In the genomic region with DNA sequence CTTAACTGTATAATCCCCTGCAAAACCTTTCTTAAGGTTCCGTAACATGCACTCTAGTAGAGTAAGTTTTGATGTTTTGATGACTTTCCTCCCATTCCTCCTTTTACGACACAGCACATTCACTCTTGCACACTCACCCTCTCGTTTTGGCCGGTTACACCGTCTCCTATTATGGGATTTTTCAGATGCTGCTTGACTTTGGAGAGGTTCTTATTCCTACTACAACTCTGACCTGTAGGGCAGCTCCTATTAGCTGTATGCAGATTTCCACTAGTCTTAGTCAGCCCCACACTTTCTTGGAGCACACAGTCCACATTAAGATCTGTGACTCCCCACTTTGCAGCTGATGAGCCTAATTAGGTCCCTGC, we compare ENCODE assay signal across 11 cellular contexts.
DNase-seq lines count a peak whose midpoint lies in the region; ATAC-seq, FAIRE-seq and TF ChIP-seq lines count a peak whose summit lies in the region.
"Had no signal": no experiment of that assay in that cellular context is flagged by ENCODE, and none has a peak within 500 bp of the region (broad histone marks: within the 10 kb centered on the region; RNA-seq: fewer than 3 reads in every experiment).

No MANE protein-coding gene starts in this region.

- H3K27me3 ChIP-seq in adrenal gland = no peaks in the 10 kb centered on the region
- H3K27me3 ChIP-seq in left ventricle myocardium inferior (ENCODE audit: low read depth) = no peaks in the 10 kb centered on the region
- no peaks in the 10 kb centered on the region for H3K27me3 ChIP-seq in spleen (replicated peaks in 1 of 7)

- H3K4me3 ChIP-seq in adrenal gland (peak overlapping the region in 2 of 4 donors; percentile 20 to 47), left ventricle myocardium inferior (peak overlapping the region; percentile 58), spleen (peak overlapping the region in 5 of 8 donors; percentile 12 to 60 (median 22))

- 25 to 46% (median 32%) methylated on average over 5 of the region's 5 CpGs for WGBS in adrenal gland, 4 donors
- WGBS in spleen, 5 donors = 66 to 78% (median 70%) methylated on average over 5 of the region's 5 CpGs

- DNase-seq in adrenal gland (peak in 1 of 7 donors; percentile 20), left ventricle myocardium inferior (no peak), spleen (no peak), amygdala (lab: John Stamatoyannopoulos, UW) (no peak), DMS53 treated with DMSO at 0.1 percent for 48 hours (lab: John Stamatoyannopoulos, UW; ENCODE audit: unreplicated experiment) (no peak), GM12891 (ENCODE audit: insufficient read length, low spot score) (no peak)
- DNase-seq: natural killer cell had no signal

- peaks cover 28 to 39% of the 10 kb centered on the region in 2 donors for H3K4me1 ChIP-seq in adrenal gland (replicated peaks in 1 of 2)
- H3K4me1 ChIP-seq in left ventricle myocardium inferior = peaks cover 39% of the 10 kb centered on the region
- peaks cover 0 to 28% (median 13%) of the 10 kb centered on the region in 6 donors for H3K4me1 ChIP-seq in spleen

- H3K9me3 ChIP-seq in adrenal gland (replicated peaks in 1 of 3) = no peaks in the 10 kb centered on the region
- no peaks in the 10 kb centered on the region for H3K9me3 ChIP-seq in left ventricle myocardium inferior (replicated peaks)
- no peaks in the 10 kb centered on the region for H3K9me3 ChIP-seq in spleen

- TF ChIP-seq CTCF in adrenal gland (IDR thresholded peaks at IDR 0.05) (no peak), left ventricle myocardium inferior (IDR thresholded peaks at IDR 0.05; ENCODE audit: borderline replicate concordance) (no peak), spleen (IDR thresholded peaks at IDR 0.05 in 8 of 11, conservative IDR thresholded peaks at IDR 0.05 in 3 of 11) (no peak)

- FAIRE-seq in GM12891 (lab: Jason Lieb, UNC) = no peak
- FAIRE-seq: G401.6 had no signal

- no peaks in the 10 kb centered on the region for H3K36me3 ChIP-seq in adrenal gland (replicated peaks in 1 of 2)
- no peaks in the 10 kb centered on the region for H3K36me3 ChIP-seq in left ventricle myocardium inferior
- no peaks in the 10 kb centered on the region for H3K36me3 ChIP-seq in spleen

- intact Hi-C loops in adrenal gland (cut with DNase I) = no loop called here
- intact Hi-C loops in left ventricle myocardium inferior (cut with micrococcal nuclease) = no loop called here
- intact Hi-C loops in spleen (cut with DNase I; ENCODE audit: low total_unique reads) = no loop called here

- peak; percentile 2 for ATAC-seq in GM18511 (IDR thresholded peaks at IDR 0.05; ENCODE audit: unreplicated experiment)
- ATAC-seq in GM21390 (IDR thresholded peaks at IDR 0.05; ENCODE audit: unreplicated experiment) = no peak

- H3K27ac ChIP-seq in adrenal gland = peak overlapping the region in 4 of 5 donors; percentile 47 to 77 (median 72)
- peak overlapping the region; percentile 34 for H3K27ac ChIP-seq in left ventricle myocardium inferior (replicated peaks)
- no peak overlapping the region for H3K27ac ChIP-seq in spleen
- H3K27ac ChIP-seq: epithelial cell of prostate had no signal

- TF ChIP-seq POLR2A in adrenal gland (IDR thresholded peaks at IDR 0.05) (no peak), spleen (IDR thresholded peaks at IDR 0.05) (no peak), GM12891 (IDR thresholded peaks at IDR 0.05; ENCODE audit: low read depth, low read length) (no peak)

TF ChIP-seq in GM12891, 5 proteins besides CTCF, POLR2A, EP300 and RAD21:
- TF ChIP-seq POLR2AphosphoS5 (IDR thresholded peaks at IDR 0.05; ENCODE audit: low read depth, low read length) = no peak
- TF ChIP-seq TAF1 (IDR thresholded peaks at IDR 0.05; ENCODE audit: low read depth, low read length) = no peak
- no peak for TF ChIP-seq SPI1 (IDR thresholded peaks at IDR 0.05; ENCODE audit: low read depth, low read length)
- TF ChIP-seq PAX5 (IDR thresholded peaks at IDR 0.05; ENCODE audit: insufficient read depth, low read length, severe bottlenecking) = no peak
- TF ChIP-seq POU2F2 (IDR thresholded peaks at IDR 0.05; ENCODE audit: low read depth, low read length) = no peak
TF ChIP-seq in GM12891: peak in this region for 0.

Comparison
In these comparisons a context has a peak if more than half of its experiments do, and no peak if none do; other contexts are left out.
1. H3K27ac ChIP-seq: peak in adrenal gland (4 of 5) and left ventricle myocardium inferior (single experiment); none in spleen (0 of 8).